Comparison of ENCODE assay signal across 14 cellular contexts in the genomic region with DNA sequence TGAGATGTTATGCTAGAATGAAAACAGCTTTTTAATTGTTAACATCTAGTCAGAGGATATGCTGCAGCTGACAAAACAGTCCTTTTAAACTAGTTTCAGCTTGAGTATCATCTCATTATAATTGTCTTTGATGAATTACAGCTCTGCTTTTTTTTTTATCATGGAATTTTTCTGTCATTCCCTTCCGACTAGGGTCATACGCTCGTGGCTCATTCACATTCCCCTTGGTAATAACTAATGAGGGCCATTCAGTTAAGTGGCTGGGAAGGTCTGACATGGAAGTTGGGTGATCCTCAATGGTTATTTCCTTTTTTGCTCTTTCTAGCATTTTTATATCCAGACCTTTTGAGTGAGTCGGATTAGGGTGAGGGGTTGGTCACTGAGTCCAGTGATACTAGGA.
DNase-seq lines count a peak whose midpoint lies in the region; ATAC-seq and TF ChIP-seq lines count a peak whose summit lies in the region.
"Had no signal": no experiment of that assay in that cellular context is flagged by ENCODE, and none has a peak within 500 bp of the region (broad histone marks: within the 10 kb centered on the region; RNA-seq: fewer than 3 reads in every experiment).

No MANE protein-coding gene starts in this region.

- H3K9me3 ChIP-seq in liver (ENCODE audit: control insufficient read depth in 4 of 4, low read length in 3 of 4) (no peaks in the 10 kb centered on the region), right lobe of liver (no peaks in the 10 kb centered on the region)
- H3K9me3 ChIP-seq: Caco-2 had no signal

- H3K9ac ChIP-seq in liver (ENCODE audit: low read depth in 1 of 2, low read length in 2 of 2), result no peak overlapping the region
- H3K9ac ChIP-seq: GM23248 had no signal

- no peaks in the 10 kb centered on the region for H3K27me3 ChIP-seq in liver (ENCODE audit: control insufficient read depth in 4 of 4, insufficient read depth in 4 of 4, low read length in 3 of 4)
- no peaks in the 10 kb centered on the region for H3K27me3 ChIP-seq in right lobe of liver

- H3K4me3 Mint-ChIP-seq in type B pancreatic cell, result no peak overlapping the region
- H3K4me3 Mint-ChIP-seq: CD4-positive, alpha-beta memory T cell; H9 had no signal

- TF ChIP-seq POLR2A in right lobe of liver (IDR thresholded peaks at IDR 0.05), result no peak

- peaks cover 35% of the 10 kb centered on the region for H3K36me3 Mint-ChIP-seq in type B pancreatic cell

- peak overlapping the region in 1 of 2 donors; percentile 29 for H3K27ac ChIP-seq in liver (ENCODE audit: low read depth in 1 of 2, low read length in 2 of 2)
- H3K27ac ChIP-seq in right lobe of liver, result no peak overlapping the region
- H3K27ac ChIP-seq: GM23248 had no signal

- peaks cover 26% of the 10 kb centered on the region for H3K4me1 Mint-ChIP-seq in type B pancreatic cell (ENCODE audit: unreplicated experiment)
- H3K4me1 Mint-ChIP-seq: CD4-positive, alpha-beta memory T cell had no signal

- 90% methylated on average over 4 of the region's 4 CpGs for WGBS in liver
- WGBS in right lobe of liver (ENCODE audit: insufficient coverage, low coverage, low lambda C conversion rate, missing lambda C conversion rate), result 58% methylated on average over 4 of the region's 4 CpGs

- no peaks in the 10 kb centered on the region for H3K9me3 Mint-ChIP-seq in type B pancreatic cell
- H3K9me3 Mint-ChIP-seq: CD4-positive, alpha-beta memory T cell; H9 had no signal

- peaks cover 0 to 2% (median 0%) of the 10 kb centered on the region in 4 donors for H3K4me1 ChIP-seq in liver (ENCODE audit: control insufficient read depth in 4 of 4, insufficient read depth in 4 of 4, low read length in 3 of 4)
- H3K4me1 ChIP-seq in right lobe of liver, result no peaks in the 10 kb centered on the region
- H3K4me1 ChIP-seq: Caco-2 had no signal

- intact Hi-C loops in right lobe of liver (cut with DNase I), result no loop called here

- TF ChIP-seq CTCF in liver (IDR thresholded peaks at IDR 0.05; ENCODE audit: low read depth, low read length, missing input control) (no peak), right lobe of liver (IDR thresholded peaks at IDR 0.05) (no peak), type B pancreatic cell (conservative IDR thresholded peaks at IDR 0.05) (no peak)

- TF ChIP-seq RAD21 in liver (IDR thresholded peaks at IDR 0.05), result no peak

- H3K27ac Mint-ChIP-seq in type B pancreatic cell, result peak overlapping the region; percentile 22
- H3K27ac Mint-ChIP-seq: CD4-positive, alpha-beta memory T cell had no signal

- H3K27me3 Mint-ChIP-seq in type B pancreatic cell, result no peaks in the 10 kb centered on the region
- H3K27me3 Mint-ChIP-seq: CD4-positive, alpha-beta memory T cell had no signal

- H3K4me3 ChIP-seq in liver (ENCODE audit: low read depth in 1 of 3, low read length in 3 of 3) (no peak overlapping the region), right lobe of liver (no peak overlapping the region)
- H3K4me3 ChIP-seq: GM23248 had no signal

- no peak for ATAC-seq in right lobe of liver
- no peak for ATAC-seq in HG03571 (IDR thresholded peaks at IDR 0.05; ENCODE audit: unreplicated experiment)
- ATAC-seq in GM21515 (IDR thresholded peaks at IDR 0.05; ENCODE audit: unreplicated experiment), result no peak
- ATAC-seq: HCT116 had no signal

- no peaks in the 10 kb centered on the region for H3K36me3 ChIP-seq in liver (ENCODE audit: control insufficient read depth in 4 of 4, insufficient read depth in 3 of 4, low read depth in 1 of 4, low read length in 3 of 4)
- no peaks in the 10 kb centered on the region for H3K36me3 ChIP-seq in right lobe of liver

- no peak for DNase-seq in right lobe of liver
- peak; percentile 73 for DNase-seq in foreskin melanocyte
- no peak for DNase-seq in type B pancreatic cell (ENCODE audit: extremely low spot score, unreplicated experiment)
- DNase-seq: C1 segment of cervical spinal cord; Caco-2; CD4-positive, alpha-beta memory T cell; DMS153; DND-41; GM23248; H9 had no signal

TF ChIP-seq in liver, 16 proteins besides CTCF, POLR2A, EP300 and RAD21:
- TF ChIP-seq NR2F2 (IDR thresholded peaks at IDR 0.05) (no peak), MAX (IDR thresholded peaks at IDR 0.05) (no peak), REST (IDR thresholded peaks at IDR 0.05) (no peak), RXRA (IDR thresholded peaks at IDR 0.05) (peak; percentile 10 to 55), TAF1 (conservative IDR thresholded peaks at IDR 0.05) (no peak)
TF ChIP-seq in liver: peak in this region for 1.
